Comparison of ENCODE assay signal across 21 cellular contexts in genomic region chr2:21067125-21067524, GRCh38. TPM values are rescaled to one million over a fixed set of nuclear protein-coding genes. Genes with fewer than 3 reads are reported as not detected.
DNase-seq lines count a peak whose midpoint lies in the region; ATAC-seq, FAIRE-seq and TF ChIP-seq lines count a peak whose summit lies in the region.
"Had no signal": no experiment of that assay in that cellular context is flagged by ENCODE, and none has a peak within 500 bp of the region (broad histone marks: within the 10 kb centered on the region; RNA-seq: fewer than 3 reads in every experiment).

No MANE protein-coding gene starts in this region.

- peaks cover 5% of the 10 kb centered on the region for H3K27me3 Mint-ChIP-seq in activated CD4-positive, alpha-beta T cell treated with anti-CD3 and anti-CD28 coated beads, Interleukin-2, amount 10 ng/mL, durations not matched to agents 24 days and 14 days

- H3K4me3 Mint-ChIP-seq in activated CD4-positive, alpha-beta T cell treated with anti-CD3 and anti-CD28 coated beads, Interleukin-2, amount 10 ng/mL, durations not matched to agents 24 days and 14 days, result no peak overlapping the region
- H3K4me3 Mint-ChIP-seq: CD14-positive monocyte; CD4-positive, alpha-beta memory T cell had no signal

- WGBS in H1 (ENCODE audit: extremely low coverage in 1 of 2, insufficient coverage in 1 of 2, insufficient read length in 1 of 2, insufficient replicate concordance in 2 of 2, low coverage in 1 of 2, low lambda C conversion rate in 2 of 2, missing lambda C conversion rate in 1 of 2), 2 experiments, result 79% methylated on average over 5 of the region's 5 CpGs; no CpG with 5 or more reads in 1 of the 2 experiments
- 15% methylated on average over 5 of the region's 5 CpGs for WGBS in right lobe of liver (ENCODE audit: insufficient coverage, low coverage, low lambda C conversion rate, missing lambda C conversion rate)

- H4K8ac ChIP-seq in H1 (ENCODE audit: extremely low read depth, insufficient read depth, low read length), result no peak overlapping the region

- no peaks in the 10 kb centered on the region for H3K79me1 ChIP-seq in H1 (ENCODE audit: low read depth, low read length)

- no peaks in the 10 kb centered on the region for H3K23me2 ChIP-seq in H1 (ENCODE audit: low read depth, low read length)

- H3K9me3 ChIP-seq in H1 (ENCODE audit: insufficient read depth in 2 of 2, low read depth in 1 of 2, low read length in 1 of 2) (no peaks in the 10 kb centered on the region), right lobe of liver (no peaks in the 10 kb centered on the region)
- H3K9me3 ChIP-seq: BLaER1 had no signal

- no peak for TF ChIP-seq CTCF in H1 (IDR thresholded peaks at IDR 0.05; ENCODE audit: control extremely low read depth in 1 of 3, insufficient read depth in 1 of 3, low read depth in 1 of 3, low read length in 3 of 3)
- no peak for TF ChIP-seq CTCF in right lobe of liver (IDR thresholded peaks at IDR 0.05)

- H4K91ac ChIP-seq in H1 (replicated peaks; ENCODE audit: insufficient read length, low read length), result no peak overlapping the region

- CTCF ChIA-PET in H1 (lab: Charles Lee; ENCODE audit: partially characterized antibody), result no interaction called here

- no peaks in the 10 kb centered on the region for H3K36me3 ChIP-seq in H1 (ENCODE audit: control insufficient read depth in 2 of 4, insufficient read depth in 4 of 4, low read length in 3 of 4)
- H3K36me3 ChIP-seq in right lobe of liver, result no peaks in the 10 kb centered on the region
- H3K36me3 ChIP-seq: BLaER1 had no signal

- H3K14ac ChIP-seq in H1 (ENCODE audit: insufficient read length), result no peak overlapping the region

- no peak overlapping the region for H4K5ac ChIP-seq in H1 (ENCODE audit: insufficient read length, low read depth, low read length)

- H3K23ac ChIP-seq in H1 (ENCODE audit: insufficient read length), result no peak overlapping the region

- H2BK5ac ChIP-seq in H1 (ENCODE audit: low read depth, low read length), result no peak overlapping the region

- H2BK20ac ChIP-seq in H1 (ENCODE audit: low read length), result 0 out of 2 replicates have a peak overlapping the region, but pooled peaks have one; percentile 35

- TF ChIP-seq EP300 in H1 (IDR thresholded peaks at IDR 0.05; ENCODE audit: borderline replicate concordance in 1 of 2, low read depth in 2 of 2, low read length in 2 of 2), result no peak

- POLR2A ChIA-PET in H1 (lab: Charles Lee; ENCODE audit: partially characterized antibody), result no interaction called here

- no peak for TF ChIP-seq POLR2A in H1 (IDR thresholded peaks at IDR 0.05; ENCODE audit: control extremely low read depth in 1 of 2, low read depth in 2 of 2, low read length in 2 of 2)
- no peak for TF ChIP-seq POLR2A in right lobe of liver (IDR thresholded peaks at IDR 0.05)

- no peak overlapping the region for H3K18ac ChIP-seq in H1 (ENCODE audit: extremely low read depth, low read length)

- H2BK120ac ChIP-seq in H1 (replicated peaks; ENCODE audit: low read depth, low read length), result no peak overlapping the region

- H3K27me3 ChIP-seq in H1 (replicated peaks in 1 of 4; ENCODE audit: control insufficient read depth in 3 of 4, extremely low read depth in 1 of 4, insufficient read depth in 3 of 4, low read length in 3 of 4) (no peaks in the 10 kb centered on the region), right lobe of liver (no peaks in the 10 kb centered on the region)
- H3K27me3 ChIP-seq: BLaER1 had no signal

- no peak overlapping the region for H3K9ac ChIP-seq in H1 (replicated peaks in 1 of 4; ENCODE audit: extremely low read depth in 1 of 4, low read depth in 3 of 4, low read length in 3 of 4)
- H3K9ac ChIP-seq: BLaER1 had no signal

- no peak for FAIRE-seq in H1 (lab: Jason Lieb, UNC)

- no peak overlapping the region for H2AK5ac ChIP-seq in H1 (ENCODE audit: low read depth, low read length)

- no peak overlapping the region for H2BK15ac ChIP-seq in H1 (ENCODE audit: low read length)

- TF ChIP-seq RAD21 in H1 (IDR thresholded peaks at IDR 0.05 in 1 of 2, conservative IDR thresholded peaks at IDR 0.05 in 1 of 2; ENCODE audit: low read depth in 2 of 2, low read length in 2 of 2), result no peak

- intact Hi-C loops in activated CD4-positive, alpha-beta T cell treated with anti-CD3 and anti-CD28 coated beads, Interleukin-2, amount 10 ng/mL, durations not matched to agents 24 days and 14 days (cut with micrococcal nuclease), result no loop called here
- intact Hi-C loops in right lobe of liver (cut with DNase I), result no loop called here

- no peaks in the 10 kb centered on the region for H3K4me1 Mint-ChIP-seq in activated CD4-positive, alpha-beta T cell treated with anti-CD3 and anti-CD28 coated beads, Interleukin-2, amount 10 ng/mL, durations not matched to agents 24 days and 14 days
- H3K4me1 Mint-ChIP-seq: CD14-positive monocyte; CD4-positive, alpha-beta memory T cell had no signal

- H2BK12ac ChIP-seq in H1 (ENCODE audit: low read depth, low read length), result peak overlapping the region; percentile 41; the same call in 1 of the 2 replicates

- peaks cover 3 to 11% (median 5%) of the 10 kb centered on the region in 4 experiments; a peak in 6 of 7 replicates for H3K4me1 ChIP-seq in H1 (replicated peaks in 1 of 4; ENCODE audit: control insufficient read depth in 3 of 4, insufficient read depth in 4 of 4, low read length in 3 of 4)
- H3K4me1 ChIP-seq in right lobe of liver, result peaks cover 0 to 16% (median 8%) of the 10 kb centered on the region in 4 donors
- H3K4me1 ChIP-seq: BLaER1 had no signal

- H2AFZ ChIP-seq in H1 (ENCODE audit: low read length), result no peak overlapping the region

- no peaks in the 10 kb centered on the region for H4K20me1 ChIP-seq in H1 (replicated peaks in 1 of 2; ENCODE audit: control insufficient read depth in 1 of 2, insufficient read depth in 2 of 2, low read length in 2 of 2)
- H4K20me1 ChIP-seq: BLaER1 had no signal

- no peak overlapping the region for H3K4me3 ChIP-seq in H1 (ENCODE audit: extremely low read depth in 1 of 4, insufficient read depth in 2 of 4, low read depth in 3 of 4, low read length in 4 of 4)
- no peak overlapping the region for H3K4me3 ChIP-seq in right lobe of liver
- H3K4me3 ChIP-seq: BLaER1 had no signal

- no peak overlapping the region for H3K56ac ChIP-seq in H1 (replicated peaks; ENCODE audit: insufficient read length, low read depth, low read length)

- H3K36me3 Mint-ChIP-seq in activated CD4-positive, alpha-beta T cell treated with anti-CD3 and anti-CD28 coated beads, Interleukin-2, amount 10 ng/mL, durations not matched to agents 24 days and 14 days (ENCODE audit: low read depth), result no peaks in the 10 kb centered on the region
- H3K36me3 Mint-ChIP-seq: CD14-positive monocyte; CD4-positive, alpha-beta memory T cell had no signal

- no peak overlapping the region; a peak in 1 of 4 replicates for H3K4me2 ChIP-seq in H1 (ENCODE audit: insufficient read depth in 1 of 2, low read depth in 2 of 2, low read length in 2 of 2)
- H3K4me2 ChIP-seq: BLaER1 had no signal

- H3K4ac ChIP-seq in H1 (replicated peaks; ENCODE audit: insufficient read length, low read depth, low read length), result no peak overlapping the region

- H3K79me2 ChIP-seq in H1 (ENCODE audit: control insufficient read depth in 1 of 2, insufficient read depth in 2 of 2, low read length in 2 of 2), result no peaks in the 10 kb centered on the region

- H3K27ac ChIP-seq in H1 (ENCODE audit: low read depth, low read length), result no peak overlapping the region
- peak overlapping the region in 2 of 3 donors; percentile 52 to 94 for H3K27ac ChIP-seq in right lobe of liver
- H3K27ac ChIP-seq: BLaER1 had no signal

- DNase-seq in activated CD4-positive, alpha-beta T cell treated with anti-CD3 and anti-CD28 coated beads, Interleukin-2, amount 10 ng/mL, durations not matched to agents 24 days and 14 days, result peak; percentile 26
- no peak for DNase-seq in activated CD4-positive, alpha-beta T cell treated with anti-CD3 and anti-CD28 coated beads, Interleukin-2, amount 50 U/mL, for 48 hours
- DNase-seq in H1 (ENCODE audit: low read depth in 1 of 2, low spot score in 2 of 2) (no peak), right lobe of liver (no peak), HuH-7 (ENCODE audit: low spot score) (no peak)
- DNase-seq: 8988T; Calu3; CD4-positive, alpha-beta memory T cell; DMS79 treated with DMSO at 0.1 percent for 48 hours; GF-D8; GOT3; H9; IMR-90; KBM-7 had no signal

- H3K27ac Mint-ChIP-seq in activated CD4-positive, alpha-beta T cell treated with anti-CD3 and anti-CD28 coated beads, Interleukin-2, amount 10 ng/mL, durations not matched to agents 24 days and 14 days, result no peak overlapping the region
- H3K27ac Mint-ChIP-seq: CD14-positive monocyte; CD4-positive, alpha-beta memory T cell had no signal

- ATAC-seq in right lobe of liver, result peak; percentile 66 to 79 (median 68)
- ATAC-seq in GM21576 (IDR thresholded peaks at IDR 0.05; ENCODE audit: unreplicated experiment), result no peak
- ATAC-seq in GM19452 (IDR thresholded peaks at IDR 0.05; ENCODE audit: unreplicated experiment), result no peak

- no peaks in the 10 kb centered on the region for H3K9me3 Mint-ChIP-seq in activated CD4-positive, alpha-beta T cell treated with anti-CD3 and anti-CD28 coated beads, Interleukin-2, amount 10 ng/mL, durations not matched to agents 24 days and 14 days
- H3K9me3 Mint-ChIP-seq: CD14-positive monocyte; CD4-positive, alpha-beta memory T cell; H9 had no signal

RNA-seq across cellular contexts. Expression of gene APOB, which starts 23.3 kb away (rescaled TPM):
- not detected in 2 replicates for total RNA-seq in activated CD4-positive, alpha-beta T cell treated with anti-CD3 and anti-CD28 coated beads, Interleukin-2, amount 10 ng/mL, durations not matched to agents 24 days and 14 days
- total RNA-seq in H1 (2021; fragmentation: NEBNext Ultra II Directional; extraction: Animal tissue kit (Norgen Biotek cat#: 25700)), result 0.52 and 0.61 TPM in 2 replicates
- polyA plus RNA-seq in H1 (2011; rRNA removed), result 0.08 and 0.15 TPM in 2 replicates
- polyA plus RNA-seq in H1 (2011; cell fraction: cytosol; rRNA removed), result 0.28 TPM
- polyA plus RNA-seq in H1 (2011; cell fraction: nucleus; rRNA removed), result 0.29 TPM
- polyA plus RNA-seq in H1 (2012, experiment 1 of 2), result 0.11 to 0.39 TPM (median 0.23 TPM) in 4 replicates
- 0.09 TPM for polyA plus RNA-seq in H1 (2012, experiment 2 of 2)
- polyA plus RNA-seq in H1 (2013, experiment 1 of 2), result 0.47 TPM
- 0.39 TPM for polyA plus RNA-seq in H1 (2013, experiment 2 of 2)
- 1.0 and 2.0 TPM in 2 replicates for polyA minus RNA-seq in H1 (2011; rRNA and poly(A)+ RNA removed)
- 0.66 TPM for polyA minus RNA-seq in H1 (2011; cell fraction: cytosol; rRNA and poly(A)+ RNA removed)
- 1.00 TPM for polyA minus RNA-seq in H1 (2011; cell fraction: nucleus; rRNA and poly(A)+ RNA removed)
- total RNA-seq in right lobe of liver, result 1,000 to 10,000 TPM; 2,615 to 3,271 (median 2,774) TPM
- total RNA-seq: A673; CD4-positive, alpha-beta memory T cell; HT-29 had no signal
- polyA plus RNA-seq: CD4-positive, alpha-beta memory T cell; IMR-90 had no signal

RNA-seq across cellular contexts. Expression of gene TDRD15, which starts 56.6 kb away (rescaled TPM):
- total RNA-seq in activated CD4-positive, alpha-beta T cell treated with anti-CD3 and anti-CD28 coated beads, Interleukin-2, amount 10 ng/mL, durations not matched to agents 24 days and 14 days, result not detected in 2 replicates
- total RNA-seq in H1 (2021; fragmentation: NEBNext Ultra II Directional; extraction: Animal tissue kit (Norgen Biotek cat#: 25700)), result not detected in 2 replicates
- not detected in 2 replicates for polyA plus RNA-seq in H1 (2011; rRNA removed)
- polyA plus RNA-seq in H1 (2011; cell fraction: cytosol; rRNA removed), result not detected
- polyA plus RNA-seq in H1 (2011; cell fraction: nucleus; rRNA removed), result not detected
- polyA plus RNA-seq in H1 (2012, experiment 1 of 2), result not detected in 4 replicates
- not detected for polyA plus RNA-seq in H1 (2012, experiment 2 of 2)
- not detected for polyA plus RNA-seq in H1 (2013, experiment 1 of 2)
- not detected for polyA plus RNA-seq in H1 (2013, experiment 2 of 2)
- polyA minus RNA-seq in H1 (2011; rRNA and poly(A)+ RNA removed), result not detected in 2 replicates
- not detected for polyA minus RNA-seq in H1 (2011; cell fraction: cytosol; rRNA and poly(A)+ RNA removed)
- polyA minus RNA-seq in H1 (2011; cell fraction: nucleus; rRNA and poly(A)+ RNA removed), result not detected
- total RNA-seq in right lobe of liver, result 1 to 10 TPM in 3 of 6 experiments, under 1 TPM in 3; 0.32 to 2.4 (median 1.2) TPM
- total RNA-seq: A673, Calu3, H9, HT-29, IMR-90 had no signal
- polyA plus RNA-seq: AG04450, CD14-positive monocyte, IMR-90 had no signal

Comparison
In these comparisons a context has a peak if more than half of its experiments do, and no peak if none do; other contexts are left out.
1. ATAC-seq: peak in right lobe of liver (4 of 4); none in GM21576 (single experiment) and GM19452 (single experiment).
2. RNA of gene APOB, which starts 23.3 kb away (total RNA-seq): 2,615 to 3,271 TPM in right lobe of liver; 0.52 to 0.61 TPM in H1 and not detected in activated CD4-positive, alpha-beta T cell treated with anti-CD3 and anti-CD28 coated beads, Interleukin-2, amount 10 ng/mL, durations not matched to agents 24 days and 14 days; every median in the first group is over 1,000 times any median in the second.